Comparison of ENCODE assay signal across 9 cellular contexts in genomic region chr3:151283907-151284461, GRCh38. TPM values are rescaled to one million over a fixed set of nuclear protein-coding genes. Genes with fewer than 3 reads are reported as not detected.
DNase-seq lines count a peak whose midpoint lies in the region; ATAC-seq and TF ChIP-seq lines count a peak whose summit lies in the region.
"Had no signal": no experiment of that assay in that cellular context is flagged by ENCODE, and none has a peak within 500 bp of the region (broad histone marks: within the 10 kb centered on the region; RNA-seq: fewer than 3 reads in every experiment).

No MANE protein-coding gene starts in this region.

- H3K9me3 ChIP-seq in AG04450 (ENCODE audit: control insufficient read depth, insufficient read depth, low read length) (no peaks in the 10 kb centered on the region), SJCRH30 (replicated peaks) (no peaks in the 10 kb centered on the region)
- H3K9me3 ChIP-seq: spleen had no signal

- H3K4me3 ChIP-seq in AG04450 (ENCODE audit: low read depth, low read length), result no peak overlapping the region
- H3K4me3 ChIP-seq in SJCRH30, result no peak overlapping the region
- H3K4me3 ChIP-seq: spleen had no signal

- peak; percentile 36 for ATAC-seq in left lobe of liver
- no peak for ATAC-seq in HG03159 (IDR thresholded peaks at IDR 0.05; ENCODE audit: unreplicated experiment)

- no peak overlapping the region for H3K27ac ChIP-seq in AG04450 (ENCODE audit: low read depth, low read length)
- no peak overlapping the region for H3K27ac ChIP-seq in SJCRH30

- H3K4me1 ChIP-seq in SJCRH30, result no peaks in the 10 kb centered on the region

- POLR2A ChIA-PET in AG04450 (lab: Yijun Ruan, JAX), result no interaction called here

- no peak for TF ChIP-seq CTCF in AG04450 (IDR thresholded peaks at IDR 0.05; ENCODE audit: low read depth, low read length)

- CTCF ChIA-PET in AG04450 (lab: Charles Lee), result interaction anchor here (0.6 to 3.5 kb wide), 8 partner anchors 20 to 554 kb away, joined by 3 to 44 read pairs (median 3); no protein-coding TSS in a partner anchor

- in situ Hi-C loops in KBM-7 (cut with MboI; ENCODE audit: low pct_unique_long_range_greater_than_20kb, low sequenced_read_pairs), result loop anchor here (10.0 kb wide), 1 partner anchor 119 kb away; no protein-coding TSS in a partner anchor

- H3K36me3 ChIP-seq in SJCRH30, result no peaks in the 10 kb centered on the region
- H3K36me3 ChIP-seq: spleen had no signal

- peak; percentile 53 for DNase-seq in AG04450 (ENCODE audit: low read depth, low spot score)
- DNase-seq in KBM-7, result peak; percentile 39
- DNase-seq in amniotic epithelial cell (ENCODE audit: low read depth), result peak; percentile 96
- no peak for DNase-seq in left lobe of liver (ENCODE audit: low spot score)
- DNase-seq in GM03348 (ENCODE audit: low spot score), result no peak
- no peak for DNase-seq in SJCRH30
- DNase-seq in activated CD8-positive, alpha-beta memory T cell treated with anti-CD3 and anti-CD28 coated beads for 24 hours, result no peak
- DNase-seq: spleen had no signal

- H3K27me3 ChIP-seq in AG04450 (ENCODE audit: control insufficient read depth, insufficient read depth, low read length) (no peaks in the 10 kb centered on the region), SJCRH30 (no peaks in the 10 kb centered on the region)
- H3K27me3 ChIP-seq: spleen had no signal

RNA-seq across cellular contexts. Expression of gene P2RY14, which starts 5.6 kb away (rescaled TPM):
- not detected in 2 replicates for polyA plus RNA-seq in AG04450 (2011; rRNA removed)
- not detected in 2 replicates for polyA minus RNA-seq in AG04450 (2011; rRNA and poly(A)+ RNA removed)
- total RNA-seq in left lobe of liver, result not detected
- 0.04 TPM in 1 of 2 replicates, not detected in the other for total RNA-seq in SJCRH30 (2014; rRNA removed; shearing (Covaris generic))

RNA-seq across cellular contexts. Expression of gene GPR87, which starts 32.6 kb away (rescaled TPM):
- polyA plus RNA-seq in AG04450 (2011; rRNA removed), result not detected in 2 replicates
- not detected in 2 replicates for polyA minus RNA-seq in AG04450 (2011; rRNA and poly(A)+ RNA removed)
- total RNA-seq in left lobe of liver, result not detected
- not detected in 2 replicates for total RNA-seq in SJCRH30 (2014; rRNA removed; shearing (Covaris generic))
- total RNA-seq: spleen had no signal
- polyA plus RNA-seq: spleen had no signal

RNA-seq across cellular contexts. Expression of gene P2RY13, which starts 45.4 kb away (rescaled TPM):
- not detected in 2 replicates for polyA plus RNA-seq in AG04450 (2011; rRNA removed)
- not detected in 2 replicates for polyA minus RNA-seq in AG04450 (2011; rRNA and poly(A)+ RNA removed)
- total RNA-seq in left lobe of liver, result 1.3 TPM
- total RNA-seq in SJCRH30 (2014; rRNA removed; shearing (Covaris generic)), result not detected in 2 replicates

Comparison
In these comparisons a context has a peak if more than half of its experiments do, and no peak if none do; other contexts are left out.
1. DNase-seq: peak in AG04450 (single experiment), KBM-7 (single experiment) and amniotic epithelial cell (single experiment); none in left lobe of liver (single experiment), GM03348 (single experiment), SJCRH30 (0 of 2) and activated CD8-positive, alpha-beta memory T cell treated with anti-CD3 and anti-CD28 coated beads for 24 hours (single experiment).